18 cellular contexts compared by ENCODE assay signal in the genomic region with DNA sequence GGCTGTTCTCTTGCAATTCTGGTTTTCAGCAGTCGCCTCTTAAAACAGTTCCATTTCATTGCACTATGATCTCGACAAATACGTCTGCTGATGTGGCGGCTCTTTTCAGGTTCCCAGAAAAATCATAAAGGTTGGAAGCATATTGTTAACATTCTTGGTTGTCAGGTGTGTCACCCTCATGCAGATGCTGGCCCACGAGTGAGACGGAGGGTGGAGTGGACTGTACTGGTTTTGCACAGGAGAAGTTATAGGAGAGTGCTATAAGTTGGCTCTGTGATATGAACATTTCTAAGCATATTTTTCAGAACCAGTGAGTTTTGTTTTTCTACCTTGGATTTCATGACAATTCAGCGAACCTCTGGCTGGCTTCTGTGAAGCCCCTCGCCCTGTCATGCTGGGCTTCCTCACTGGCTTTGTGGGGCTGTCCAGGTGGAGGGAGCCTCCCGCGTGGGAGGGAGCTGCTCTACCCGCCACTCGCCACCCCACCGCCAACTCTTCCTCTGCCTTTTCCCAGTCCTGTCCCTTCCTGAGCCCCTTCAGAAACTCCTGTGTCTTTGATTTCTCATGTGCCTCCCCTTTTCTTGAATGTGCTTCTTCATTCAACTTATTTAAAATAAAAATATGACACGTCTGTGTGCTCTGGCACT. TPM values are rescaled to one million over a fixed set of nuclear protein-coding genes. Genes with fewer than 3 reads are reported as not detected.
DNase-seq lines count a peak whose midpoint lies in the region; ATAC-seq and TF ChIP-seq lines count a peak whose summit lies in the region.
"Had no signal": no experiment of that assay in that cellular context is flagged by ENCODE, and none has a peak within 500 bp of the region (broad histone marks: within the 10 kb centered on the region; RNA-seq: fewer than 3 reads in every experiment).

No MANE protein-coding gene starts in this region.

- H3K9ac ChIP-seq in OCI-LY3 (ENCODE audit: low read length): no peak overlapping the region

- peaks cover 92% of the 10 kb centered on the region for H3K79me2 ChIP-seq in OCI-LY3 (ENCODE audit: low read length)

- H2AFZ ChIP-seq in OCI-LY3 (ENCODE audit: low read depth, low read length): no peak overlapping the region

- H3K36me3 ChIP-seq in OCI-LY3 (replicated peaks; ENCODE audit: low read depth, low read length): peaks cover 93% of the 10 kb centered on the region
- H3K36me3 ChIP-seq: brain microvascular endothelial cell, thyroid gland had no signal

- intact Hi-C loops in natural killer cell (cut with micrococcal nuclease): no loop called here

- peak overlapping the region; percentile 68 for H3K4me2 ChIP-seq in OCI-LY3 (ENCODE audit: low read length)

- H3K27ac Mint-ChIP-seq in natural killer cell treated with Interleukin-12 subunit alpha and Interleukin-12 subunit beta and Interleukin-15 and Interleukin-18, amount 100 ng/mL, for 72 hours: peak overlapping the region; percentile 17 to 39
- no peak overlapping the region for H3K27ac Mint-ChIP-seq in natural killer cell
- peak overlapping the region; percentile 85 for H3K27ac Mint-ChIP-seq in activated naive CD8-positive, alpha-beta T cell treated with anti-CD3 and anti-CD28 coated beads, Interleukin-2, amount 10 ng/mL, durations not matched to agents 7 days and 5 days

- H4K20me1 ChIP-seq in OCI-LY3 (ENCODE audit: insufficient read depth, low read length): peaks cover 98% of the 10 kb centered on the region

- no peaks in the 10 kb centered on the region for H3K9me3 ChIP-seq in OCI-LY3 (ENCODE audit: insufficient read depth, low read length)
- H3K9me3 ChIP-seq: thyroid gland had no signal

- no peak for DNase-seq in natural killer cell treated with Interleukin-12 subunit alpha and Interleukin-12 subunit beta and Interleukin-15 and Interleukin-18, amount 100 ng/mL, for 72 hours (ENCODE audit: low spot score)
- DNase-seq in natural killer cell: no peak
- DNase-seq in activated naive CD8-positive, alpha-beta T cell treated with anti-CD3 and anti-CD28 coated beads, Interleukin-2, amount 10 ng/mL, durations not matched to agents 7 days and 5 days: no peak
- DNase-seq: activated CD4-positive, alpha-beta T cell treated with anti-CD3 and anti-CD28 coated beads, Interleukin-2, amount 50 U/mL, for 4 hours; brain microvascular endothelial cell; Calu3; heart right ventricle; NCI-H1417; NCI-H526 treated with DMSO at 0.1 percent for 48 hours; right cardiac atrium; thyroid gland had no signal

- H3K9me3 Mint-ChIP-seq in natural killer cell treated with Interleukin-12 subunit alpha and Interleukin-12 subunit beta and Interleukin-15 and Interleukin-18, amount 100 ng/mL, for 72 hours: no peaks in the 10 kb centered on the region
- no peaks in the 10 kb centered on the region for H3K9me3 Mint-ChIP-seq in natural killer cell
- H3K9me3 Mint-ChIP-seq in activated naive CD8-positive, alpha-beta T cell treated with anti-CD3 and anti-CD28 coated beads, Interleukin-2, amount 10 ng/mL, durations not matched to agents 7 days and 5 days: no peaks in the 10 kb centered on the region

- ATAC-seq in natural killer cell treated with Interleukin-12 subunit alpha and Interleukin-12 subunit beta and Interleukin-15 and Interleukin-18, amount 100 ng/mL, for 72 hours: no peak
- ATAC-seq in natural killer cell (no peak), GM18517 (IDR thresholded peaks at IDR 0.05; ENCODE audit: unreplicated experiment) (no peak), HG03139 (IDR thresholded peaks at IDR 0.05; ENCODE audit: unreplicated experiment) (no peak), GM18909 (IDR thresholded peaks at IDR 0.05; ENCODE audit: poor library complexity, unreplicated experiment) (no peak)
- ATAC-seq in activated naive CD8-positive, alpha-beta T cell treated with anti-CD3 and anti-CD28 coated beads, Interleukin-2, amount 10 ng/mL, durations not matched to agents 7 days and 5 days (ENCODE audit: low read depth): no peak
- ATAC-seq: HCT116, heart right ventricle had no signal

- peaks cover 20 to 39% of the 10 kb centered on the region in 2 donors for H3K4me1 Mint-ChIP-seq in natural killer cell treated with Interleukin-12 subunit alpha and Interleukin-12 subunit beta and Interleukin-15 and Interleukin-18, amount 100 ng/mL, for 72 hours (ENCODE audit: low read depth in 2 of 2)
- no peaks in the 10 kb centered on the region for H3K4me1 Mint-ChIP-seq in natural killer cell
- H3K4me1 Mint-ChIP-seq in activated naive CD8-positive, alpha-beta T cell treated with anti-CD3 and anti-CD28 coated beads, Interleukin-2, amount 10 ng/mL, durations not matched to agents 7 days and 5 days: peaks cover 81% of the 10 kb centered on the region

- H3K36me3 Mint-ChIP-seq in natural killer cell treated with Interleukin-12 subunit alpha and Interleukin-12 subunit beta and Interleukin-15 and Interleukin-18, amount 100 ng/mL, for 72 hours: peaks cover 46% of the 10 kb centered on the region
- no peaks in the 10 kb centered on the region for H3K36me3 Mint-ChIP-seq in natural killer cell
- peaks cover 72% of the 10 kb centered on the region for H3K36me3 Mint-ChIP-seq in activated naive CD8-positive, alpha-beta T cell treated with anti-CD3 and anti-CD28 coated beads, Interleukin-2, amount 10 ng/mL, durations not matched to agents 7 days and 5 days

- peak overlapping the region; percentile 52 for H3K4me3 Mint-ChIP-seq in natural killer cell treated with Interleukin-12 subunit alpha and Interleukin-12 subunit beta and Interleukin-15 and Interleukin-18, amount 100 ng/mL, for 72 hours
- H3K4me3 Mint-ChIP-seq in natural killer cell: no peak overlapping the region
- H3K4me3 Mint-ChIP-seq in activated naive CD8-positive, alpha-beta T cell treated with anti-CD3 and anti-CD28 coated beads, Interleukin-2, amount 10 ng/mL, durations not matched to agents 7 days and 5 days: peak overlapping the region; percentile 79

- peaks cover 96% of the 10 kb centered on the region for H3K4me1 ChIP-seq in OCI-LY3 (ENCODE audit: low read length)
- H3K4me1 ChIP-seq: heart right ventricle, thyroid gland had no signal

- peak overlapping the region; percentile 83 for H3K27ac ChIP-seq in OCI-LY3 (ENCODE audit: low read length)
- H3K27ac ChIP-seq: brain microvascular endothelial cell, coronary artery, heart right ventricle, thyroid gland had no signal

- H3K4me3 ChIP-seq in OCI-LY3 (ENCODE audit: low read length): peak overlapping the region; percentile 53
- H3K4me3 ChIP-seq: coronary artery, heart right ventricle, thyroid gland had no signal

- no peaks in the 10 kb centered on the region for H3K27me3 Mint-ChIP-seq in natural killer cell treated with Interleukin-12 subunit alpha and Interleukin-12 subunit beta and Interleukin-15 and Interleukin-18, amount 100 ng/mL, for 72 hours
- H3K27me3 Mint-ChIP-seq in natural killer cell (ENCODE audit: low read depth in 2 of 2): no peaks in the 10 kb centered on the region
- no peaks in the 10 kb centered on the region for H3K27me3 Mint-ChIP-seq in activated naive CD8-positive, alpha-beta T cell treated with anti-CD3 and anti-CD28 coated beads, Interleukin-2, amount 10 ng/mL, durations not matched to agents 7 days and 5 days

- TF ChIP-seq CTCF in natural killer cell (IDR thresholded peaks at IDR 0.05) (no peak), OCI-LY3 (IDR thresholded peaks at IDR 0.05; ENCODE audit: low read depth, low read length) (no peak)

- H3K27me3 ChIP-seq in OCI-LY3 (ENCODE audit: low read depth, low read length): no peaks in the 10 kb centered on the region
- H3K27me3 ChIP-seq: thyroid gland had no signal

- POLR2A ChIA-PET in activated naive CD8-positive, alpha-beta T cell treated with anti-CD3 and anti-CD28 coated beads, Interleukin-2, amount 10 ng/mL, durations not matched to agents 7 days and 5 days (lab: Charles Lee): interaction anchor here (1.0 to 7.5 kb wide), 3 partner anchors 9 to 64 kb away, joined by 3 to 128 read pairs (median 14); a partner anchor contains a TSS

RNA-seq across cellular contexts. Expression of a gene that starts 10.6 kb away (rescaled TPM):
- 100 to 1,000 TPM; 112 to 388 TPM for total RNA-seq in natural killer cell treated with Interleukin-12 subunit alpha and Interleukin-12 subunit beta and Interleukin-15 and Interleukin-18, amount 100 ng/mL, for 72 hours
- total RNA-seq in natural killer cell: 10 to 100 TPM in 1 of 3 donors, 1 to 10 TPM in 2; 3.5 to 37.5 (median 3.5) TPM
- total RNA-seq in activated naive CD8-positive, alpha-beta T cell treated with anti-CD3 and anti-CD28 coated beads, Interleukin-2, amount 10 ng/mL, durations not matched to agents 7 days and 5 days: 10 to 100 TPM; 94.2 to 95.1 TPM
- total RNA-seq: Calu3, endothelial cell of umbilical vein had no signal

Comparison
In these comparisons a context has a peak if more than half of its experiments do, and no peak if none do; other contexts are left out.
1. H3K27ac Mint-ChIP-seq: peak in natural killer cell treated with Interleukin-12 subunit alpha and Interleukin-12 subunit beta and Interleukin-15 and Interleukin-18, amount 100 ng/mL, for 72 hours (2 of 2) and activated naive CD8-positive, alpha-beta T cell treated with anti-CD3 and anti-CD28 coated beads, Interleukin-2, amount 10 ng/mL, durations not matched to agents 7 days and 5 days (single experiment); none in natural killer cell (0 of 2).